ENCODE assay signal across 30 cellular contexts in genomic region chr1:22662986-22663408, GRCh38. TPM values are rescaled to one million over a fixed set of nuclear protein-coding genes. Genes with fewer than 3 reads are reported as not detected.
"Had no signal": no experiment of that assay in that cellular context is flagged by ENCODE, and none has a peak within 500 bp of the region (broad histone marks: within the 10 kb centered on the region; RNA-seq: fewer than 3 reads in every experiment).

No MANE protein-coding gene starts in this region.

- H3K36me3 Mint-ChIP-seq: activated naive CD4-positive, alpha-beta T cell treated with anti-CD3 and anti-CD28 coated beads, Interleukin-2, amount 50 U/mL, for 24 hours; activated naive CD8-positive, alpha-beta T cell treated with anti-CD3 and anti-CD28 coated beads, Interleukin-2, amount 10 ng/mL, durations not matched to agents 7 days and 5 days; WTC11 had no signal

- H2AFZ ChIP-seq: PC-9 had no signal

- H3K4me2 ChIP-seq: KMS-11, PC-9 had no signal

- H3K27me3 ChIP-seq: ascending aorta, cardiac muscle cell had no signal

- H3K4me3 Mint-ChIP-seq: activated CD4-positive, alpha-beta T cell treated with anti-CD3 and anti-CD28 coated beads for 36 hours; activated CD4-positive, alpha-beta T cell treated with anti-CD3 and anti-CD28 coated beads, Interleukin-2, amount 10 ng/mL, durations not matched to agents 7 days and 5 days; activated CD8-positive, alpha-beta T cell treated with anti-CD3 and anti-CD28 coated beads, Interleukin-2, amount 10 ng/mL, durations not matched to agents 7 days and 5 days; activated naive CD4-positive, alpha-beta T cell treated with anti-CD3 and anti-CD28 coated beads, Interleukin-2, amount 50 U/mL, for 24 hours; activated naive CD8-positive, alpha-beta T cell treated with anti-CD3 and anti-CD28 coated beads, Interleukin-2, amount 10 ng/mL, durations not matched to agents 7 days and 5 days; activated T-cell treated with anti-CD3 and anti-CD28 coated beads, Interleukin-2, amount 50 U/mL, for 24 hours; T-helper 1 cell treated with Interleukin-12 subunit alpha and Interleukin-12 subunit beta and Interleukin-4 antibody, amounts not matched to agents 30 μg/mL and 1 μg/mL, for 36 hours; T-helper 2 cell treated with Interferon-gamma antibody and Interleukin-4, amounts not matched to agents 5 μg/mL and 100 μg/mL, for 36 hours had no signal

- H3K9ac ChIP-seq: KMS-11 had no signal

- H3K4me1 ChIP-seq: ascending aorta had no signal

- FAIRE-seq: RCC 7860, TTC549 had no signal

- H3K4me3 ChIP-seq: ascending aorta, cardiac muscle cell, PC-9, SJCRH30, SK-N-MC had no signal

- H3K4me1 Mint-ChIP-seq: activated CD4-positive, alpha-beta T cell treated with anti-CD3 and anti-CD28 coated beads for 36 hours; activated CD4-positive, alpha-beta T cell treated with anti-CD3 and anti-CD28 coated beads, Interleukin-2, amount 10 ng/mL, durations not matched to agents 7 days and 5 days; activated naive CD4-positive, alpha-beta T cell treated with anti-CD3 and anti-CD28 coated beads, Interleukin-2, amount 50 U/mL, for 24 hours; activated naive CD8-positive, alpha-beta T cell treated with anti-CD3 and anti-CD28 coated beads, Interleukin-2, amount 10 ng/mL, durations not matched to agents 7 days and 5 days; WTC11 had no signal

- DNase-seq: activated CD4-positive, alpha-beta T cell treated with anti-CD3 and anti-CD28 coated beads for 36 hours; activated CD4-positive, alpha-beta T cell treated with anti-CD3 and anti-CD28 coated beads, Interleukin-2, amount 10 ng/mL, durations not matched to agents 7 days and 5 days; activated CD4-positive, alpha-beta T cell treated with anti-CD3 and anti-CD28 coated beads, Interleukin-2, amount 50 U/mL, for 48 hours; activated CD8-positive, alpha-beta T cell treated with anti-CD3 and anti-CD28 coated beads, Interleukin-2, amount 10 ng/mL, durations not matched to agents 7 days and 5 days; activated gamma-delta T cell; activated naive CD4-positive, alpha-beta T cell treated with Interleukin-2 at 50 U/mL for 16 hours; activated naive CD8-positive, alpha-beta T cell treated with anti-CD3 and anti-CD28 coated beads, Interleukin-2, amount 10 ng/mL, durations not matched to agents 7 days and 5 days; activated T-cell treated with anti-CD3 and anti-CD28 coated beads, Interleukin-2, amount 50 U/mL, for 24 hours; MM.1S; MV-4-11; NCI-H1694 treated with DMSO at 0.1 percent for 48 hours; NCI-H2029; NK-92 treated with Interleukin-12 subunit alpha and Interleukin-12 subunit beta, amount 100 ng/mL, for 24 hours; PC-9 had no signal

- H3K9me3 ChIP-seq: ascending aorta, SJCRH30 had no signal

- H3K27ac ChIP-seq: ascending aorta, cardiac muscle cell, KMS-11, PC-9, RWPE1, SJCRH30, SK-N-MC had no signal

- H3K9me3 Mint-ChIP-seq: activated CD4-positive, alpha-beta T cell treated with anti-CD3 and anti-CD28 coated beads, Interleukin-2, amount 10 ng/mL, durations not matched to agents 7 days and 5 days; activated naive CD4-positive, alpha-beta T cell treated with anti-CD3 and anti-CD28 coated beads, Interleukin-2, amount 50 U/mL, for 24 hours; activated naive CD8-positive, alpha-beta T cell treated with anti-CD3 and anti-CD28 coated beads, Interleukin-2, amount 10 ng/mL, durations not matched to agents 7 days and 5 days; activated T-cell treated with anti-CD3 and anti-CD28 coated beads, Interleukin-2, amount 50 U/mL, for 24 hours; activated T-helper 2 cell treated with anti-CD3 and anti-CD28 coated beads, Interferon-gamma antibody, Interleukin-2, Interleukin-4, amounts not matched to agents 10 μg/mL and 5 μg/mL and 100 μg/mL, durations not matched to agents 14 hours and 24 hours and 36 hours; T-helper 1 cell treated with Interleukin-12 subunit alpha and Interleukin-12 subunit beta and Interleukin-4 antibody, amounts not matched to agents 30 μg/mL and 1 μg/mL, for 36 hours; T-helper 2 cell treated with Interferon-gamma antibody and Interleukin-4, amounts not matched to agents 5 μg/mL and 100 μg/mL, for 36 hours; WTC11 had no signal

- H3K27ac Mint-ChIP-seq: activated CD4-positive, alpha-beta T cell treated with anti-CD3 and anti-CD28 coated beads for 36 hours; activated CD4-positive, alpha-beta T cell treated with anti-CD3 and anti-CD28 coated beads, Interleukin-2, amount 10 ng/mL, durations not matched to agents 7 days and 5 days; activated CD8-positive, alpha-beta T cell treated with anti-CD3 and anti-CD28 coated beads, Interleukin-2, amount 10 ng/mL, durations not matched to agents 7 days and 5 days; activated naive CD4-positive, alpha-beta T cell treated with anti-CD3 and anti-CD28 coated beads, Interleukin-2, amount 50 U/mL, for 24 hours; activated naive CD8-positive, alpha-beta T cell treated with anti-CD3 and anti-CD28 coated beads, Interleukin-2, amount 10 ng/mL, durations not matched to agents 7 days and 5 days; activated T-cell treated with anti-CD3 and anti-CD28 coated beads, Interleukin-2, amount 50 U/mL, for 24 hours; activated T-helper 2 cell treated with anti-CD3 and anti-CD28 coated beads, Interferon-gamma antibody, Interleukin-2, Interleukin-4, amounts not matched to agents 10 μg/mL and 5 μg/mL and 100 μg/mL, durations not matched to agents 14 hours and 24 hours and 36 hours; T-helper 1 cell treated with Interleukin-12 subunit alpha and Interleukin-12 subunit beta and Interleukin-4 antibody, amounts not matched to agents 30 μg/mL and 1 μg/mL, for 36 hours; T-helper 2 cell treated with Interferon-gamma antibody and Interleukin-4, amounts not matched to agents 5 μg/mL and 100 μg/mL, for 36 hours; WTC11 had no signal

- H3K36me3 ChIP-seq: ascending aorta, cardiac muscle cell, SJCRH30 had no signal

RNA-seq across cellular contexts. Expression of gene C1QB, which starts 10.0 kb away (rescaled TPM):
- total RNA-seq: activated CD4-positive, alpha-beta T cell treated with anti-CD3 and anti-CD28 coated beads for 36 hours; activated CD4-positive, alpha-beta T cell treated with anti-CD3 and anti-CD28 coated beads, Interleukin-2, amount 10 ng/mL, durations not matched to agents 7 days and 5 days; activated CD8-positive, alpha-beta T cell treated with anti-CD3 and anti-CD28 coated beads, Interleukin-2, amount 10 ng/mL, durations not matched to agents 7 days and 5 days; activated T-helper 2 cell treated with anti-CD3 and anti-CD28 coated beads, Interferon-gamma antibody, Interleukin-2, Interleukin-4, amounts not matched to agents 10 μg/mL and 5 μg/mL and 100 μg/mL, durations not matched to agents 14 hours and 24 hours and 36 hours; cardiac muscle cell; LHCN-M2; NCI-H460; OCI-LY7; PC-9; SJCRH30 had no signal
- polyA plus RNA-seq: cardiac muscle cell had no signal

RNA-seq across cellular contexts. Expression of gene C1QC, which starts 19.6 kb away (rescaled TPM):
- total RNA-seq: activated CD4-positive, alpha-beta T cell treated with anti-CD3 and anti-CD28 coated beads for 36 hours; activated CD4-positive, alpha-beta T cell treated with anti-CD3 and anti-CD28 coated beads, Interleukin-2, amount 10 ng/mL, durations not matched to agents 7 days and 5 days; activated CD8-positive, alpha-beta T cell treated with anti-CD3 and anti-CD28 coated beads, Interleukin-2, amount 10 ng/mL, durations not matched to agents 7 days and 5 days; activated T-helper 2 cell treated with anti-CD3 and anti-CD28 coated beads, Interferon-gamma antibody, Interleukin-2, Interleukin-4, amounts not matched to agents 10 μg/mL and 5 μg/mL and 100 μg/mL, durations not matched to agents 14 hours and 24 hours and 36 hours; cardiac muscle cell; LHCN-M2; NCI-H460; OCI-LY7; PC-9; SJCRH30 had no signal
- polyA plus RNA-seq: cardiac muscle cell had no signal

RNA-seq across cellular contexts. Expression of gene C1QA, which starts 26.6 kb away (rescaled TPM):
- total RNA-seq: activated CD4-positive, alpha-beta T cell treated with anti-CD3 and anti-CD28 coated beads for 36 hours; activated CD4-positive, alpha-beta T cell treated with anti-CD3 and anti-CD28 coated beads, Interleukin-2, amount 10 ng/mL, durations not matched to agents 7 days and 5 days; activated CD8-positive, alpha-beta T cell treated with anti-CD3 and anti-CD28 coated beads, Interleukin-2, amount 10 ng/mL, durations not matched to agents 7 days and 5 days; activated T-helper 2 cell treated with anti-CD3 and anti-CD28 coated beads, Interferon-gamma antibody, Interleukin-2, Interleukin-4, amounts not matched to agents 10 μg/mL and 5 μg/mL and 100 μg/mL, durations not matched to agents 14 hours and 24 hours and 36 hours; cardiac muscle cell; LHCN-M2; NCI-H460; OCI-LY7; PC-9 had no signal
- polyA plus RNA-seq: cardiac muscle cell had no signal

RNA-seq across cellular contexts. Expression of gene EPHB2, which starts 47.6 kb away (rescaled TPM):
- total RNA-seq: activated CD4-positive, alpha-beta T cell treated with anti-CD3 and anti-CD28 coated beads for 36 hours; activated CD8-positive, alpha-beta T cell treated with anti-CD3 and anti-CD28 coated beads, Interleukin-2, amount 10 ng/mL, durations not matched to agents 7 days and 5 days; activated T-helper 2 cell treated with anti-CD3 and anti-CD28 coated beads, Interferon-gamma antibody, Interleukin-2, Interleukin-4, amounts not matched to agents 10 μg/mL and 5 μg/mL and 100 μg/mL, durations not matched to agents 14 hours and 24 hours and 36 hours had no signal
